In genomic region chr7:140230862-140231778, GRCh38 we compare ENCODE assay signal across 8 cellular contexts. TPM values are rescaled to one million over a fixed set of nuclear protein-coding genes. Genes with fewer than 3 reads are reported as not detected.
DNase-seq lines count a peak whose midpoint lies in the region; ATAC-seq, FAIRE-seq and TF ChIP-seq lines count a peak whose summit lies in the region.

No MANE protein-coding gene starts in this region.

- FAIRE-seq in RCC 7860 (lab: Jason Lieb, UNC) = no peak

- H3K36me3 ChIP-seq in kidney epithelial cell (ENCODE audit: control insufficient read depth, insufficient read depth, low read length) = no peaks in the 10 kb centered on the region

- DNase-seq in DMS153 treated with DMSO at 0.1 percent for 48 hours (lab: John Stamatoyannopoulos, UW; ENCODE audit: unreplicated experiment) (peak; percentile 47), NCI-H1105 treated with DMSO at 0.1 percent for 48 hours (lab: John Stamatoyannopoulos, UW) (peak; percentile 75), kidney epithelial cell (ENCODE audit: low read depth) (no peak), RCC 7860 (ENCODE audit: low spot score) (no peak)
- peak in 3 of 4 experiments; percentile 32 to 60 (median 34) for DNase-seq in activated CD4-positive, CD25-positive, alpha-beta regulatory T cell (lab: John Stamatoyannopoulos, UW)
- DNase-seq in central memory CD4-positive, alpha-beta T cell = peak; percentile 53
- peak; percentile 46 to 64 for DNase-seq in stimulated activated CD4-positive, alpha-beta T cell treated with anti-CD3 and anti-CD28 coated beads, Interleukin-1b, Interleukin-23, amount 100 ng/mL, for 4 hours (ENCODE audit: low read depth in 2 of 2)

- ATAC-seq in GM18519 (IDR thresholded peaks at IDR 0.05; ENCODE audit: low FRiP score, unreplicated experiment) = no peak

- no peak for TF ChIP-seq CTCF in kidney epithelial cell (IDR thresholded peaks at IDR 0.05; ENCODE audit: insufficient read depth, low read length, poor library complexity, severe bottlenecking)

- H3K4me3 ChIP-seq in kidney epithelial cell (ENCODE audit: low read depth, low read length) = peak overlapping the region; percentile 33

- H3K27me3 ChIP-seq in kidney epithelial cell (ENCODE audit: control insufficient read depth, insufficient read depth, low read length) = peaks cover 16% of the 10 kb centered on the region

RNA-seq across cellular contexts. Expression of gene KDM7A, which starts 54.3 kb away (rescaled TPM):
- total RNA-seq in kidney epithelial cell = 9.7 and 11.5 TPM in 2 replicates

Comparison
In these comparisons a context has a peak if more than half of its experiments do, and no peak if none do; other contexts are left out.
1. DNase-seq: peak in DMS153 treated with DMSO at 0.1 percent for 48 hours (single experiment), NCI-H1105 treated with DMSO at 0.1 percent for 48 hours (single experiment), activated CD4-positive, CD25-positive, alpha-beta regulatory T cell (3 of 4), central memory CD4-positive, alpha-beta T cell (single experiment) and stimulated activated CD4-positive, alpha-beta T cell treated with anti-CD3 and anti-CD28 coated beads, Interleukin-1b, Interleukin-23, amount 100 ng/mL, for 4 hours (2 of 2); none in kidney epithelial cell (single experiment) and RCC 7860 (single experiment).